26 cellular contexts compared by ENCODE assay signal in the genomic region with DNA sequence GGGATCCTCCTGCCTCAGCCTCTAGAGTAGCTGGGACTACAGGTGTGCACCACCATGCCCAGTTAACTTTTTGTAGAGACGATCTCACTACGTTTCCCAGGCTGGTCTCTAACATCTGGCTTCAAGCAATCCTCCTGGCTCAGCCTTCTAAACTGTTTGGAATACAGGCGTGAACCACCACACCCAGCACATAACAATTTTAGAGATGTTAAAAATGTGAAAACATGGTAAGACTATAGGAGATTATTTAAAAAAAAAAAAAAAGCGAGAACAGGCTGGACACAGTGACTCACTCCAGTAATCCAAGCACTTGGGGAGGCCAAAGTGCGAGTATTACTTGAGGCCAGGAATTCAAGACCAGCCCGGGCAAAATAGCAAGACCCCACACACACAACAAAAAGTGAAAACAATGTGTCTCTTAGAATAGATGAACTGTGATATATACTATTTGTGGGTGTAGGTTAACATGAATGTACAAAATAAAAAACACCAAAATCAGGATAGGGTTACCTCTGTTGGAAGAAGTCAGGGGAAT.
"Had no signal": no experiment of that assay in that cellular context is flagged by ENCODE, and none has a peak within 500 bp of the region (broad histone marks: within the 10 kb centered on the region; RNA-seq: fewer than 3 reads in every experiment).

No MANE protein-coding gene starts in this region.

- H3K9ac ChIP-seq: neural progenitor cell, parathyroid adenoma had no signal

- H3K27me3 ChIP-seq: esophagus squamous epithelium, gastrocnemius medialis, neural progenitor cell, testis, tibial nerve, upper lobe of right lung, vagina had no signal

- H3K4me1 Mint-ChIP-seq: nephron, neural progenitor cell had no signal

- H3K4me2 ChIP-seq: neural progenitor cell had no signal

- FAIRE-seq: endometrium, kidney had no signal

- H2AFZ ChIP-seq: neural progenitor cell, parathyroid adenoma had no signal

- H3K9me3 ChIP-seq: esophagus squamous epithelium, gastrocnemius medialis, testis, tibial nerve, upper lobe of right lung, vagina had no signal

- H3K4me1 ChIP-seq: esophagus squamous epithelium, gastrocnemius medialis, neural progenitor cell, parathyroid adenoma, testis, tibial nerve, upper lobe of right lung, vagina had no signal

- H3K27ac Mint-ChIP-seq: effector memory CD8-positive, alpha-beta T cell; nephron; neural progenitor cell; progenitor cell of endocrine pancreas; stimulated activated memory B cell treated with anti-CD40 and anti-IgM and Interleukin-4, amounts not matched to agents 10 μg/mL and 1 μg/mL and 100 μg/mL, for 72 hours had no signal

- ATAC-seq: effector memory CD8-positive, alpha-beta T cell; gastrocnemius medialis; left lobe of liver; naive thymus-derived CD4-positive, alpha-beta T cell; sciatic nerve; stimulated activated memory B cell treated with anti-CD40 and anti-IgM and Interleukin-4, amounts not matched to agents 10 μg/mL and 1 μg/mL and 100 μg/mL, for 72 hours; stimulated activated naive CD8-positive, alpha-beta T cell treated with anti-CD3 and anti-CD28 coated beads, Interleukin-15, Interleukin-2, amounts not matched to agents 100 U/mL and 50 U/mL, for 24 hours; upper lobe of right lung had no signal

- H3K27me3 Mint-ChIP-seq: effector memory CD8-positive, alpha-beta T cell; naive thymus-derived CD4-positive, alpha-beta T cell; progenitor cell of endocrine pancreas; stimulated activated memory B cell treated with anti-CD40 and anti-IgM and Interleukin-4, amounts not matched to agents 10 μg/mL and 1 μg/mL and 100 μg/mL, for 72 hours had no signal

- DNase-seq: cortex of kidney; effector memory CD8-positive, alpha-beta T cell; erythroblast; esophagus squamous epithelium; foreskin fibroblast; gastrocnemius medialis; head of caudate nucleus; kidney; mesendoderm; midbrain; naive thymus-derived CD4-positive, alpha-beta T cell; stimulated activated CD4-positive, alpha-beta T cell treated with anti-CD3 and anti-CD28 coated beads, Interleukin-4, amount 100 ng/mL, for 4 hours; stimulated activated naive CD8-positive, alpha-beta T cell treated with anti-CD3 and anti-CD28 coated beads, Interleukin-15, Interleukin-2, amounts not matched to agents 100 U/mL and 50 U/mL, for 24 hours; substantia nigra; testis; upper lobe of right lung had no signal

- H3K4me3 ChIP-seq: esophagus squamous epithelium, gastrocnemius medialis, neural progenitor cell, testis, tibial nerve, upper lobe of right lung, vagina had no signal

- H3K79me2 ChIP-seq: parathyroid adenoma had no signal

- H3K36me3 ChIP-seq: upper lobe of right lung, vagina had no signal

- H3K4me3 Mint-ChIP-seq: effector memory CD8-positive, alpha-beta T cell; naive thymus-derived CD4-positive, alpha-beta T cell; nephron; neural progenitor cell; stimulated activated memory B cell treated with anti-CD40 and anti-IgM and Interleukin-4, amounts not matched to agents 10 μg/mL and 1 μg/mL and 100 μg/mL, for 72 hours had no signal

- H3K27ac ChIP-seq: esophagus squamous epithelium, gastrocnemius medialis, neural progenitor cell, parathyroid adenoma, testis, tibial nerve, upper lobe of right lung, vagina had no signal
